12 cellular contexts compared by ENCODE assay signal in the genomic region with DNA sequence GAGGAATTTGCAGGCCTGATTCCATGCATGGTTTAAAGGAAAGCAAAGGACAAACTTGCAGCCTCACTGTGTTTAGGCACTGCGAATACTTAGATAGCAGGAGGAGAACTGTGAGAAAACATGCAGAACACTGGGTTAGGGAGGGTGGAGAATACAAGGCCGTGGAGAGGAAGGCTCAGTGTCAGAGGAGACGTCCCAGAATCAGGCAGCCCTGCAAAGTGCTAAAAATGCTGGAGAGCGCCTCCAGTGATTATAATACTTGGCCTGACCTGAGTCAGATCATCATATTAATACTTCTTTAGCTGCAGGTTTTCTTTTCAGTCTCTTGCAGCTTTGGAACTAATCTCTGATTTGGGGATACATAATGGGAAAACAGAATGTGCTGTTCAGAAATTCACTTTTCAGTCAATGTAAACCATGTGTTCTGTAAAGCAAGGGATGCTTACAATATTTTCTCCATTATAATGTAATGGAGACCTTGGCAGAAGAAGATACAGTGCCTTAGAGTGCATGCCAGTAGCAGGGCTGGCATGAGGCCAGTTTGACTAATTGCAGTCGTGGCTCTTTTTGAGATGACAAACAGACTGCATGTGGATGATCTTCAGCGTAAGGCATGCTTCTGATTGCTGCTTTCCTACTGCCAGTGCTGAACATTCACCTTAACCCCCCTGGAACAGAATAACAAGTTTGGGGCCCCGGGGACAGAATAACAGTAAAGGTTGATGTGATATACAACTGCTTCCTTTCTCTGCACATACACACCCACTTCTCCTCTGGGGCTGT. TPM values are rescaled to one million over a fixed set of nuclear protein-coding genes. Genes with fewer than 3 reads are reported as not detected.
DNase-seq lines count a peak whose midpoint lies in the region; TF ChIP-seq lines count a peak whose summit lies in the region.
"Had no signal": no experiment of that assay in that cellular context is flagged by ENCODE, and none has a peak within 500 bp of the region (broad histone marks: within the 10 kb centered on the region; RNA-seq: fewer than 3 reads in every experiment).

No MANE protein-coding gene starts in this region.

- H2BK120ac ChIP-seq in neuronal stem cell (ENCODE audit: low read depth, low read length) = no peak overlapping the region

- peaks cover 0 to 2% of the 10 kb centered on the region in 2 donors for H3K4me1 ChIP-seq in neuronal stem cell (ENCODE audit: control insufficient read depth in 2 of 2, insufficient read depth in 1 of 2, low read depth in 1 of 2, low read length in 2 of 2)

- H3K9ac ChIP-seq in neuronal stem cell (ENCODE audit: low read depth, low read length, poor library complexity) = no peak overlapping the region

- H3K79me1 ChIP-seq in neuronal stem cell (ENCODE audit: low read depth, low read length) = no peaks in the 10 kb centered on the region

- H3K23ac ChIP-seq in neuronal stem cell (ENCODE audit: low read depth, low read length, poor library complexity) = no peak overlapping the region

- WGBS in neuronal stem cell (ENCODE audit: extremely low coverage in 2 of 2, insufficient read length in 2 of 2, insufficient replicate concordance in 1 of 2), 2 donors = no CpG with 5 or more reads among the region's 7 CpGs

- H2AFZ ChIP-seq in neuronal stem cell (ENCODE audit: low read length) = no peak overlapping the region

- no peak overlapping the region for H3K27ac ChIP-seq in neuronal stem cell (replicated peaks; ENCODE audit: low read length)
- H3K27ac ChIP-seq: upper lobe of left lung had no signal

- peaks cover 14 to 51% of the 10 kb centered on the region in 2 donors for H3K36me3 ChIP-seq in neuronal stem cell (replicated peaks in 1 of 2; ENCODE audit: control insufficient read depth in 2 of 2, insufficient read depth in 2 of 2, low read length in 2 of 2)

- H3K4me2 ChIP-seq in neuronal stem cell (ENCODE audit: insufficient read depth, low read length, poor library complexity, severe bottlenecking) = no peak overlapping the region

- H4K91ac ChIP-seq in neuronal stem cell (ENCODE audit: low read depth, low read length, poor library complexity) = no peak overlapping the region

- H3K4ac ChIP-seq in neuronal stem cell (ENCODE audit: low read length) = no peak overlapping the region

- H2BK15ac ChIP-seq in neuronal stem cell (ENCODE audit: low read length) = no peak overlapping the region

- H4K8ac ChIP-seq in neuronal stem cell (ENCODE audit: low read depth, low read length) = no peak overlapping the region

- no peak overlapping the region for H2BK12ac ChIP-seq in neuronal stem cell (ENCODE audit: low read length)

- no peaks in the 10 kb centered on the region for H3K9me3 ChIP-seq in neuronal stem cell (replicated peaks in 1 of 2; ENCODE audit: control insufficient read depth in 2 of 2, insufficient read depth in 1 of 2, low read depth in 1 of 2, low read length in 2 of 2)
- H3K9me3 ChIP-seq: upper lobe of left lung had no signal

- DNase-seq in AG09319 (ENCODE audit: extremely low read depth, low read depth) (peak; percentile 60), HCEC 1CT (peak; percentile 67), RKO (ENCODE audit: low spot score) (peak; percentile 78), fibroblast of the conjunctiva (ENCODE audit: low read depth) (peak; percentile 41), SIG-M5 (lab: John Stamatoyannopoulos, UW) (no peak), neuronal stem cell (ENCODE audit: low spot score) (no peak), NAMALWA (ENCODE audit: low spot score) (no peak)
- no peak for DNase-seq in effector CD8-positive, alpha-beta T cell (lab: John Stamatoyannopoulos, UW)
- DNase-seq: activated naive CD4-positive, alpha-beta T cell treated with Interleukin-2 at 50 U/mL for 16 hours; NCI-H526; stimulated activated CD4-positive, alpha-beta T cell treated with anti-CD3 and anti-CD28 coated beads, Interleukin-4, amount 100 ng/mL, for 24 hours; upper lobe of left lung had no signal

- H3K4me3 ChIP-seq in neuronal stem cell (ENCODE audit: low read length in 2 of 2) = no peak overlapping the region
- H3K4me3 ChIP-seq: upper lobe of left lung had no signal

- no peaks in the 10 kb centered on the region for H3K27me3 ChIP-seq in neuronal stem cell (ENCODE audit: control insufficient read depth in 3 of 3, insufficient read depth in 3 of 3, low read depth in 1 of 3, low read length in 3 of 3)
- H3K27me3 ChIP-seq: upper lobe of left lung had no signal

- no peak overlapping the region for H2BK5ac ChIP-seq in neuronal stem cell (ENCODE audit: low read length)

- no peak overlapping the region for H3K18ac ChIP-seq in neuronal stem cell (ENCODE audit: low read length)

- H2AK5ac ChIP-seq in neuronal stem cell (ENCODE audit: low read depth, low read length) = no peak overlapping the region

- no peak for TF ChIP-seq CTCF in AG09319 (IDR thresholded peaks at IDR 0.05; ENCODE audit: low read depth, low read length)

- H3K14ac ChIP-seq in neuronal stem cell (ENCODE audit: low read length) = no peak overlapping the region

RNA-seq across cellular contexts. Expression of a gene that starts 16.8 kb away (rescaled TPM):
- polyA plus RNA-seq in neuronal stem cell (2013, experiment 1 of 2) = 36.4 TPM
- polyA plus RNA-seq in neuronal stem cell (2013, experiment 2 of 2) = 35.5 TPM

RNA-seq across cellular contexts. Expression of a gene that starts 46.2 kb away (rescaled TPM):
- 3.2 TPM for polyA plus RNA-seq in neuronal stem cell (2013, experiment 1 of 2)
- polyA plus RNA-seq in neuronal stem cell (2013, experiment 2 of 2) = 3.4 TPM

Comparison
In these comparisons a context has a peak if more than half of its experiments do, and no peak if none do; other contexts are left out.
1. DNase-seq: peak in AG09319 (single experiment), HCEC 1CT (single experiment), RKO (single experiment) and fibroblast of the conjunctiva (single experiment); none in SIG-M5 (single experiment), neuronal stem cell (single experiment), NAMALWA (single experiment) and effector CD8-positive, alpha-beta T cell (single experiment).